8 cellular contexts compared by ENCODE assay signal in genomic region chr6:149454405-149454848, GRCh38. TPM values are rescaled to one million over a fixed set of nuclear protein-coding genes. Genes with fewer than 3 reads are reported as not detected.
DNase-seq lines count a peak whose midpoint lies in the region; ATAC-seq lines count a peak whose summit lies in the region.

No MANE protein-coding gene starts in this region.

- no peak overlapping the region for H3K4me3 ChIP-seq in H7 (ENCODE audit: insufficient read depth, low read depth, low read length)

- H3K9me3 Mint-ChIP-seq in naive thymus-derived CD8-positive, alpha-beta T cell: no peaks in the 10 kb centered on the region
- no peaks in the 10 kb centered on the region for H3K9me3 Mint-ChIP-seq in activated T-cell treated with anti-CD3 and anti-CD28 coated beads, Interleukin-2, amount 50 U/mL, for 24 hours

- no peak overlapping the region for H3K4me3 Mint-ChIP-seq in naive thymus-derived CD8-positive, alpha-beta T cell
- H3K4me3 Mint-ChIP-seq in activated T-cell treated with anti-CD3 and anti-CD28 coated beads, Interleukin-2, amount 50 U/mL, for 24 hours: no peak overlapping the region

- no peak for ATAC-seq in naive thymus-derived CD8-positive, alpha-beta T cell

- peaks cover 0 to 4% (median 0%) of the 10 kb centered on the region in 5 donors for H3K27me3 Mint-ChIP-seq in naive thymus-derived CD8-positive, alpha-beta T cell
- no peaks in the 10 kb centered on the region for H3K27me3 Mint-ChIP-seq in activated T-cell treated with anti-CD3 and anti-CD28 coated beads, Interleukin-2, amount 50 U/mL, for 24 hours

- H3K36me3 Mint-ChIP-seq in naive thymus-derived CD8-positive, alpha-beta T cell: peaks cover 0 to 49% (median 11%) of the 10 kb centered on the region in 3 donors
- peaks cover 81% of the 10 kb centered on the region for H3K36me3 Mint-ChIP-seq in activated T-cell treated with anti-CD3 and anti-CD28 coated beads, Interleukin-2, amount 50 U/mL, for 24 hours (ENCODE audit: low read depth)

- no peaks in the 10 kb centered on the region for H3K36me3 ChIP-seq in H7 (replicated peaks; ENCODE audit: control insufficient read depth, insufficient read depth, low read length)

- peaks cover 2 to 19% (median 7%) of the 10 kb centered on the region in 4 donors for H3K4me1 Mint-ChIP-seq in naive thymus-derived CD8-positive, alpha-beta T cell
- peaks cover 14% of the 10 kb centered on the region for H3K4me1 Mint-ChIP-seq in activated T-cell treated with anti-CD3 and anti-CD28 coated beads, Interleukin-2, amount 50 U/mL, for 24 hours (ENCODE audit: low read depth)

- no peak overlapping the region for H3K27ac Mint-ChIP-seq in naive thymus-derived CD8-positive, alpha-beta T cell
- no peak overlapping the region for H3K27ac Mint-ChIP-seq in activated T-cell treated with anti-CD3 and anti-CD28 coated beads, Interleukin-2, amount 50 U/mL, for 24 hours

- POLR2A ChIA-PET in naive thymus-derived CD8-positive, alpha-beta T cell (lab: Charles Lee): interaction anchor here (1.1 kb wide), 1 partner anchor 30 kb away, joined by 5 read pairs; the partner anchor contains the start of gene ZC3H12D

- H3K27me3 ChIP-seq in H7 (ENCODE audit: control insufficient read depth, insufficient read depth, low read length): peaks cover 23% of the 10 kb centered on the region; the same call in 1 of the 2 replicates

- peak; percentile 90 for DNase-seq in GM04503 (ENCODE audit: low read depth)
- peak; percentile 84 for DNase-seq in T1000 (lab: John Stamatoyannopoulos, UW)
- DNase-seq in glomerular visceral epithelial cell (ENCODE audit: extremely low spot score): peak; percentile 90
- DNase-seq in renal cortical epithelial cell (ENCODE audit: low read depth): peak; percentile 76
- no peak for DNase-seq in naive thymus-derived CD8-positive, alpha-beta T cell
- no peak for DNase-seq in H7
- no peak for DNase-seq in COLO668 (lab: John Stamatoyannopoulos, UW; ENCODE audit: unreplicated experiment)
- DNase-seq in activated T-cell treated with anti-CD3 and anti-CD28 coated beads, Interleukin-2, amount 50 U/mL, for 24 hours: no peak

RNA-seq across cellular contexts. Expression of gene ZC3H12D, which starts 30.4 kb away (rescaled TPM):
- total RNA-seq in renal cortical epithelial cell: 0.15 TPM in 1 of 2 replicates, not detected in the other
- total RNA-seq in naive thymus-derived CD8-positive, alpha-beta T cell: 10 to 100 TPM; 61.9 to 63.5 TPM
- 1 to 10 TPM; 1.1 to 1.7 (median 1.5) TPM for polyA plus RNA-seq in naive thymus-derived CD8-positive, alpha-beta T cell
- 0.03 and 0.18 TPM in 2 replicates for total RNA-seq in H7 (2014; rRNA removed; shearing (Covaris generic))

RNA-seq across cellular contexts. Expression of gene SUMO4, which starts 54.4 kb away (rescaled TPM):
- total RNA-seq in renal cortical epithelial cell: 3.2 TPM in 1 of 2 replicates, not detected in the other
- total RNA-seq in naive thymus-derived CD8-positive, alpha-beta T cell: 1 to 10 TPM; 5.1 to 6.0 TPM
- under 1 TPM; 0.30 to 0.80 (median 0.37) TPM for polyA plus RNA-seq in naive thymus-derived CD8-positive, alpha-beta T cell
- total RNA-seq in H7 (2014; rRNA removed; shearing (Covaris generic)): 0.48 and 0.87 TPM in 2 replicates

Comparison
In these comparisons a context has a peak if more than half of its experiments do, and no peak if none do; other contexts are left out.
1. DNase-seq: peak in GM04503 (single experiment), T1000 (single experiment), glomerular visceral epithelial cell (single experiment) and renal cortical epithelial cell (single experiment); none in naive thymus-derived CD8-positive, alpha-beta T cell (0 of 10), H7 (single experiment), COLO668 (single experiment) and activated T-cell treated with anti-CD3 and anti-CD28 coated beads, Interleukin-2, amount 50 U/mL, for 24 hours (single experiment).
2. RNA of gene ZC3H12D, which starts 30.4 kb away (total RNA-seq): 61.9 to 63.5 TPM in naive thymus-derived CD8-positive, alpha-beta T cell; 0.15 TPM in renal cortical epithelial cell and 0.03 to 0.18 TPM in H7; every median in the first group is over 10 times any median in the second.